16 cellular contexts compared by ENCODE assay signal in the genomic region with DNA sequence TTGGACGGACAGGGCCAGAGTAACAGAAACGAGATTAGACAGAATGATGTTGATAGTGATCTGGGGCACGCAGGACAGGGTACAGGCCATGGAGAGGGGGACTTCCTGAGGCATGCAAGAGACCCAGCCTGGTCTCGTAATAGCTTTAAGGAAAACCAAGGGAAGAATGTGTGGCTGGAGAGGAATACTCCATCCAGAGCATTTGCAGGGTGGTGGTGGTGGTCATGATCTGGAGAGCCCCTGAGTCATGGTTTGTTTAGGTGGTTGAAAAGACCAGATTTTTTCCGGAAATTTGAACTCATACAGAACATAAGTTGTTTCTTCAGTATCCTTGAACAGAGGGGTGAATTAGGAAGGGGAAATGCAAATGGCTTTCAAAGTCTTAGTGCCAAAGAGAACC.
DNase-seq lines count a peak whose midpoint lies in the region; ATAC-seq and TF ChIP-seq lines count a peak whose summit lies in the region.
"Had no signal": no experiment of that assay in that cellular context is flagged by ENCODE, and none has a peak within 500 bp of the region (broad histone marks: within the 10 kb centered on the region; RNA-seq: fewer than 3 reads in every experiment).

No MANE protein-coding gene starts in this region.

- no peak overlapping the region for H3K18ac ChIP-seq in IMR-90 (ENCODE audit: low read depth, low read length)

- POLR2A ChIA-PET in IMR-90 (lab: Charles Lee; ENCODE audit: unreplicated experiment), result no interaction called here

- peak overlapping the region in 1 of 2 experiments; percentile 71; a peak in 1 of 4 replicates for H4K8ac ChIP-seq in IMR-90 (ENCODE audit: low read depth in 2 of 2, low read length in 2 of 2)

- ATAC-seq in IMR-90 (ENCODE audit: low read depth), result no peak

- CTCF ChIA-PET in IMR-90 (lab: Yijun Ruan, JAX), result no interaction called here

- peak overlapping the region; percentile 2 for H2BK5ac ChIP-seq in IMR-90 (ENCODE audit: low read depth, low read length, poor library complexity, severe bottlenecking)

- no peak for TF ChIP-seq RAD21 in IMR-90 (IDR thresholded peaks at IDR 0.05; ENCODE audit: low read length)

- 0 out of 2 replicates have a peak overlapping the region, but pooled peaks have one; percentile 50 for H3K23ac ChIP-seq in IMR-90 (ENCODE audit: low read depth, low read length)

- no peak overlapping the region for H2AK5ac ChIP-seq in IMR-90 (ENCODE audit: low read depth, low read length)

- no peak overlapping the region for H2BK15ac ChIP-seq in IMR-90 (ENCODE audit: low read depth, low read length)

- no TSS peak for BruUV-seq in IMR-90 (replicated peaks; lab: Mats Ljungman, UMichigan)

- H3K27me3 Mint-ChIP-seq in activated T-helper 1 cell treated with anti-CD3 and anti-CD28 coated beads, Interleukin-12 subunit alpha, Interleukin-12 subunit beta, Interleukin-2, Interleukin-4 antibody, amounts not matched to agents 30 ng/mL and 10 ng/mL and 1 ng/mL, durations not matched to agents 14 hours and 24 hours and 36 hours (ENCODE audit: insufficient read depth), result no peaks in the 10 kb centered on the region

- 0 out of 2 replicates have a peak overlapping the region, but pooled peaks have one; percentile 33 for H2BK20ac ChIP-seq in IMR-90 (ENCODE audit: low read depth, low read length)

- in situ Hi-C loops in IMR-90 (cut with MboI; ENCODE audit: low sequenced_read_pairs) (no loop called here), brain microvascular endothelial cell (cut with HindIII; ENCODE audit: low pct_ligation_motif_present, low sequenced_read_pairs) (no loop called here)

- peak overlapping the region; percentile 65; the same call in 1 of the 2 replicates for H3K14ac ChIP-seq in IMR-90 (replicated peaks; ENCODE audit: low read depth, low read length)

- H3K36me3 ChIP-seq in IMR-90 (ENCODE audit: control insufficient read depth, insufficient read depth, low read length) (peaks cover 63% of the 10 kb centered on the region), brain microvascular endothelial cell (replicated peaks) (peaks cover 96% of the 10 kb centered on the region), subcutaneous abdominal adipose tissue (ENCODE audit: control insufficient read depth in 5 of 5, insufficient read depth in 5 of 5, low read length in 5 of 5) (peaks cover 48 to 91% (median 60%) of the 10 kb centered on the region in 5 donors)

- H4K5ac ChIP-seq in IMR-90 (ENCODE audit: low read depth, low read length), result no peak overlapping the region

- no peak overlapping the region for H2AK9ac ChIP-seq in IMR-90 (replicated peaks; ENCODE audit: low read depth, low read length, poor library complexity)

- no peak overlapping the region for H3K4me2 ChIP-seq in IMR-90 (ENCODE audit: low read depth, low read length)

- no peak overlapping the region for H4K91ac ChIP-seq in IMR-90 (ENCODE audit: insufficient read depth, low read depth, low read length)

- H3K9ac ChIP-seq in IMR-90 (ENCODE audit: low read depth, low read length) (no peak overlapping the region), subcutaneous abdominal adipose tissue (ENCODE audit: low read length in 5 of 5) (peak overlapping the region in 1 of 5 donors; percentile 16)

- no peaks in the 10 kb centered on the region for H3K9me3 Mint-ChIP-seq in activated T-helper 1 cell treated with anti-CD3 and anti-CD28 coated beads, Interleukin-12 subunit alpha, Interleukin-12 subunit beta, Interleukin-2, Interleukin-4 antibody, amounts not matched to agents 30 ng/mL and 10 ng/mL and 1 ng/mL, durations not matched to agents 14 hours and 24 hours and 36 hours

- no peak for TF ChIP-seq CTCF in IMR-90 (conservative IDR thresholded peaks at IDR 0.05; ENCODE audit: low read depth, low read length)
- TF ChIP-seq CTCF in brain microvascular endothelial cell (IDR thresholded peaks at IDR 0.05; ENCODE audit: low read depth, low read length, missing control alignments), result no peak

- peaks cover 23% of the 10 kb centered on the region for H3K9me1 ChIP-seq in IMR-90 (ENCODE audit: insufficient read depth, low read length)

- H3K79me1 ChIP-seq in IMR-90 (ENCODE audit: low read depth in 1 of 2, low read length in 2 of 2), result peaks cover 15 to 54% of the 10 kb centered on the region in 2 experiments; a peak in 3 of 4 replicates

- no peak overlapping the region for H3K4me3 Mint-ChIP-seq in activated T-helper 1 cell treated with anti-CD3 and anti-CD28 coated beads, Interleukin-12 subunit alpha, Interleukin-12 subunit beta, Interleukin-2, Interleukin-4 antibody, amounts not matched to agents 30 ng/mL and 10 ng/mL and 1 ng/mL, durations not matched to agents 14 hours and 24 hours and 36 hours

- DNase-seq in IMR-90 (no peak), brain microvascular endothelial cell (no peak), myocyte (ENCODE audit: low read depth) (peak; percentile 11), iPS-NIHi7 (ENCODE audit: extremely low spot score) (no peak), HuH-7 (ENCODE audit: low spot score) (no peak)
- DNase-seq in activated T-helper 1 cell treated with anti-CD3 and anti-CD28 coated beads, Interleukin-12 subunit alpha, Interleukin-12 subunit beta, Interleukin-2, Interleukin-4 antibody, amounts not matched to agents 30 ng/mL and 10 ng/mL and 1 ng/mL, durations not matched to agents 14 hours and 24 hours and 36 hours (ENCODE audit: low spot score), result no peak
- DNase-seq: DMS 273 treated with DMSO at 0.1 percent for 48 hours, GF-D8, Karpas-422, MM.1S, NCI-H1092 treated with DMSO at 0.1 percent for 48 hours, NCI-H345, NCI-H526 treated with DMSO at 0.1 percent for 48 hours, SHP77 treated with DMSO at 0.1 percent for 48 hours had no signal

- dilution Hi-C loops in IMR-90 (cut with HindIII; ENCODE audit: low sequenced_read_pairs, unreplicated experiment), result no loop called here

- WGBS in IMR-90 (ENCODE audit: extremely low coverage in 2 of 2, insufficient read length in 1 of 2), 2 experiments, result 100% methylated on average over 2 of the region's 5 CpGs; no CpG with 5 or more reads in 1 of the 2 experiments

- peaks cover 5% of the 10 kb centered on the region for H3K4me1 Mint-ChIP-seq in activated T-helper 1 cell treated with anti-CD3 and anti-CD28 coated beads, Interleukin-12 subunit alpha, Interleukin-12 subunit beta, Interleukin-2, Interleukin-4 antibody, amounts not matched to agents 30 ng/mL and 10 ng/mL and 1 ng/mL, durations not matched to agents 14 hours and 24 hours and 36 hours (ENCODE audit: low read depth)

- no peak overlapping the region for H2AFZ ChIP-seq in IMR-90 (replicated peaks; ENCODE audit: low read length, poor library complexity)

- no peak overlapping the region for H3K56ac ChIP-seq in IMR-90 (ENCODE audit: extremely low read depth, insufficient read depth, low read length)

- H3K27ac Mint-ChIP-seq in activated T-helper 1 cell treated with anti-CD3 and anti-CD28 coated beads, Interleukin-12 subunit alpha, Interleukin-12 subunit beta, Interleukin-2, Interleukin-4 antibody, amounts not matched to agents 30 ng/mL and 10 ng/mL and 1 ng/mL, durations not matched to agents 14 hours and 24 hours and 36 hours, result no peak overlapping the region

- peaks cover 2% of the 10 kb centered on the region; the same call in 1 of the 2 replicates for H3K4me1 ChIP-seq in IMR-90 (ENCODE audit: control insufficient read depth, insufficient read depth, low read length)
- peaks cover 0 to 27% (median 14%) of the 10 kb centered on the region in 5 donors for H3K4me1 ChIP-seq in subcutaneous abdominal adipose tissue (ENCODE audit: control insufficient read depth in 5 of 5, insufficient read depth in 5 of 5, low read length in 5 of 5)

- H3K27ac ChIP-seq in IMR-90 (ENCODE audit: insufficient read depth, low read length) (no peak overlapping the region), brain microvascular endothelial cell (peak overlapping the region; percentile 6), subcutaneous abdominal adipose tissue (ENCODE audit: low read depth, low read length) (peak overlapping the region; percentile 82)
- H3K27ac ChIP-seq: C4-2B had no signal

- no peaks in the 10 kb centered on the region for H3K36me3 Mint-ChIP-seq in activated T-helper 1 cell treated with anti-CD3 and anti-CD28 coated beads, Interleukin-12 subunit alpha, Interleukin-12 subunit beta, Interleukin-2, Interleukin-4 antibody, amounts not matched to agents 30 ng/mL and 10 ng/mL and 1 ng/mL, durations not matched to agents 14 hours and 24 hours and 36 hours (ENCODE audit: low read depth)

- H3K4me3 ChIP-seq in IMR-90 (ENCODE audit: insufficient read depth, low read depth, low read length) (no peak overlapping the region), brain microvascular endothelial cell (ENCODE audit: low read depth, low read length) (no peak overlapping the region), subcutaneous abdominal adipose tissue (ENCODE audit: low read depth in 1 of 5, low read length in 5 of 5) (peak overlapping the region in 1 of 5 donors; percentile 36)

- H3K9me3 ChIP-seq in IMR-90 (ENCODE audit: control insufficient read depth, insufficient read depth, low read length) (no peaks in the 10 kb centered on the region), subcutaneous abdominal adipose tissue (ENCODE audit: control insufficient read depth in 5 of 5, low read length in 5 of 5) (no peaks in the 10 kb centered on the region)

- intact Hi-C loops in IMR-90 (cut with micrococcal nuclease), result no loop called here
- intact Hi-C loops in activated T-helper 1 cell treated with anti-CD3 and anti-CD28 coated beads, Interleukin-12 subunit alpha, Interleukin-12 subunit beta, Interleukin-2, Interleukin-4 antibody, amounts not matched to agents 30 ng/mL and 10 ng/mL and 1 ng/mL, durations not matched to agents 14 hours and 24 hours and 36 hours (cut with micrococcal nuclease), result no loop called here

- TF ChIP-seq POLR2A in IMR-90 (IDR thresholded peaks at IDR 0.05; ENCODE audit: low read depth, low read length), result no peak

- H2BK120ac ChIP-seq in IMR-90 (ENCODE audit: low read depth, low read length), result no peak overlapping the region; the same call in 1 of the 2 replicates

- H4K20me1 ChIP-seq in IMR-90 (ENCODE audit: insufficient read depth, low read length), result no peaks in the 10 kb centered on the region

- H3K4ac ChIP-seq in IMR-90 (ENCODE audit: low read depth, low read length), result peak overlapping the region; percentile 56

- no peaks in the 10 kb centered on the region for H3K27me3 ChIP-seq in IMR-90 (ENCODE audit: control insufficient read depth, insufficient read depth, low read length)
- no peaks in the 10 kb centered on the region for H3K27me3 ChIP-seq in brain microvascular endothelial cell (replicated peaks)
- H3K27me3 ChIP-seq in subcutaneous abdominal adipose tissue (ENCODE audit: control insufficient read depth in 5 of 5, insufficient read depth in 4 of 5, low read length in 5 of 5), result no peaks in the 10 kb centered on the region

TF ChIP-seq in IMR-90, 13 proteins besides CTCF, POLR2A, EP300 and RAD21 (continues in another document):
- TF ChIP-seq MAFK (IDR thresholded peaks at IDR 0.05; ENCODE audit: low read depth, low read length), result no peak
- no peak for TF ChIP-seq MAZ (IDR thresholded peaks at IDR 0.05; ENCODE audit: borderline replicate concordance, low read depth, low read length)
- TF ChIP-seq BHLHE40 (IDR thresholded peaks at IDR 0.05; ENCODE audit: low read depth, low read length), result no peak
- TF ChIP-seq RFX5 (IDR thresholded peaks at IDR 0.05; ENCODE audit: low read depth, low read length), result no peak
- TF ChIP-seq CEBPB (IDR thresholded peaks at IDR 0.05; ENCODE audit: low read depth, low read length), result no peak
